Comparison of ENCODE assay signal across 8 cellular contexts in genomic region chr16:3609895-3610697, GRCh38. TPM values are rescaled to one million over a fixed set of nuclear protein-coding genes. Genes with fewer than 3 reads are reported as not detected.
DNase-seq lines count a peak whose midpoint lies in the region; ATAC-seq lines count a peak whose summit lies in the region.

No MANE protein-coding gene starts in this region.

- H2AFZ ChIP-seq in neuronal stem cell (ENCODE audit: low read length): no peak overlapping the region

- H3K4me3 ChIP-seq in duodenal mucosa (ENCODE audit: low read depth in 1 of 2, low read length in 2 of 2) (peak overlapping the region; percentile 84 to 86), neuronal stem cell (ENCODE audit: low read length in 2 of 2) (peak overlapping the region in 1 of 2 donors; percentile 69)

- H3K14ac ChIP-seq in neuronal stem cell (ENCODE audit: low read length): no peak overlapping the region

- H3K27ac ChIP-seq in duodenal mucosa (ENCODE audit: low read depth, low read length) (no peak overlapping the region), neuronal stem cell (replicated peaks; ENCODE audit: low read length) (no peak overlapping the region)

- H3K27me3 ChIP-seq in duodenal mucosa (ENCODE audit: control insufficient read depth in 1 of 2, insufficient read depth in 2 of 2, low read length in 2 of 2): no peaks in the 10 kb centered on the region
- no peaks in the 10 kb centered on the region for H3K27me3 ChIP-seq in neuronal stem cell (ENCODE audit: control insufficient read depth in 3 of 3, insufficient read depth in 3 of 3, low read depth in 1 of 3, low read length in 3 of 3)

- H2BK120ac ChIP-seq in neuronal stem cell (ENCODE audit: low read depth, low read length): no peak overlapping the region

- peak overlapping the region; percentile 70 for H3K4me2 ChIP-seq in neuronal stem cell (ENCODE audit: insufficient read depth, low read length, poor library complexity, severe bottlenecking)

- no peak overlapping the region for H3K23ac ChIP-seq in neuronal stem cell (ENCODE audit: low read depth, low read length, poor library complexity)

- no peak overlapping the region for H2AK5ac ChIP-seq in neuronal stem cell (ENCODE audit: low read depth, low read length)

- no peak overlapping the region for H3K4ac ChIP-seq in neuronal stem cell (ENCODE audit: low read length)

- DNase-seq in EH (ENCODE audit: low read depth): peak; percentile 25
- DNase-seq in NCI-H69 (lab: John Stamatoyannopoulos, UW): peak; percentile 10
- no peak for DNase-seq in neuronal stem cell (ENCODE audit: low spot score)
- DNase-seq in stimulated activated naive CD4-positive, alpha-beta T cell (lab: John Stamatoyannopoulos, UW): no peak
- no peak for DNase-seq in G401 (ENCODE audit: low spot score)
- no peak for DNase-seq in NCI-H2227 (lab: John Stamatoyannopoulos, UW; ENCODE audit: unreplicated experiment)

- H3K18ac ChIP-seq in neuronal stem cell (ENCODE audit: low read length): no peak overlapping the region

- H3K9me3 ChIP-seq in duodenal mucosa (ENCODE audit: control insufficient read depth in 1 of 2, low read length in 2 of 2): no peaks in the 10 kb centered on the region
- no peaks in the 10 kb centered on the region for H3K9me3 ChIP-seq in neuronal stem cell (replicated peaks in 1 of 2; ENCODE audit: control insufficient read depth in 2 of 2, insufficient read depth in 1 of 2, low read depth in 1 of 2, low read length in 2 of 2)

- no peak overlapping the region for H2BK5ac ChIP-seq in neuronal stem cell (ENCODE audit: low read length)

- peaks cover 26 to 27% of the 10 kb centered on the region in 2 donors for H3K4me1 ChIP-seq in duodenal mucosa (ENCODE audit: control insufficient read depth in 1 of 2, insufficient read depth in 2 of 2, low read length in 2 of 2)
- H3K4me1 ChIP-seq in neuronal stem cell (ENCODE audit: control insufficient read depth in 2 of 2, insufficient read depth in 1 of 2, low read depth in 1 of 2, low read length in 2 of 2): peaks cover 5 to 6% of the 10 kb centered on the region in 2 donors

- H2BK12ac ChIP-seq in neuronal stem cell (ENCODE audit: low read length): no peak overlapping the region

- H2BK15ac ChIP-seq in neuronal stem cell (ENCODE audit: low read length): no peak overlapping the region

- H4K91ac ChIP-seq in neuronal stem cell (ENCODE audit: low read depth, low read length, poor library complexity): no peak overlapping the region

- H3K79me1 ChIP-seq in neuronal stem cell (ENCODE audit: low read depth, low read length): peaks cover 6% of the 10 kb centered on the region

- H3K36me3 ChIP-seq in duodenal mucosa (ENCODE audit: control insufficient read depth in 1 of 2, insufficient read depth in 2 of 2, low read length in 2 of 2) (peaks cover 0 to under 1% of the 10 kb centered on the region in 2 donors), neuronal stem cell (replicated peaks in 1 of 2; ENCODE audit: control insufficient read depth in 2 of 2, insufficient read depth in 2 of 2, low read length in 2 of 2) (peaks cover 4 to 39% of the 10 kb centered on the region in 2 donors)

- H4K8ac ChIP-seq in neuronal stem cell (ENCODE audit: low read depth, low read length): no peak overlapping the region

- ATAC-seq in GM21786 (IDR thresholded peaks at IDR 0.05; ENCODE audit: unreplicated experiment): no peak

- in situ Hi-C loops in G401 (cut with HindIII; ENCODE audit: low sequenced_read_pairs): no loop called here

- WGBS in neuronal stem cell (ENCODE audit: extremely low coverage in 2 of 2, insufficient read length in 2 of 2, insufficient replicate concordance in 1 of 2), 2 donors: no CpG with 5 or more reads among the region's 14 CpGs

- H3K9ac ChIP-seq in duodenal mucosa (ENCODE audit: low read depth in 1 of 2, low read length in 2 of 2): peak overlapping the region; percentile 88 to 92
- no peak overlapping the region for H3K9ac ChIP-seq in neuronal stem cell (ENCODE audit: low read depth, low read length, poor library complexity)

RNA-seq across cellular contexts. Expression of gene SLX4, which starts 1.3 kb away (rescaled TPM):
- 5.9 TPM for polyA plus RNA-seq in neuronal stem cell (2013, experiment 1 of 2)
- 5.9 TPM for polyA plus RNA-seq in neuronal stem cell (2013, experiment 2 of 2)
- total RNA-seq in G401 (2014; rRNA removed; shearing (Covaris generic)): 4.8 and 5.9 TPM in 2 replicates

RNA-seq across cellular contexts. Expression of gene NLRC3, which starts 32.9 kb away (rescaled TPM):
- 0.10 TPM for polyA plus RNA-seq in neuronal stem cell (2013, experiment 1 of 2)
- polyA plus RNA-seq in neuronal stem cell (2013, experiment 2 of 2): 0.06 TPM
- total RNA-seq in G401 (2014; rRNA removed; shearing (Covaris generic)): 0.12 TPM in 1 of 2 replicates, not detected in the other

RNA-seq across cellular contexts. Expression of gene DNASE1, which starts 44.4 kb away (rescaled TPM):
- 13.3 TPM for polyA plus RNA-seq in neuronal stem cell (2013, experiment 1 of 2)
- polyA plus RNA-seq in neuronal stem cell (2013, experiment 2 of 2): 13.3 TPM
- 9.4 and 15.4 TPM in 2 replicates for total RNA-seq in G401 (2014; rRNA removed; shearing (Covaris generic))

Comparison
In these comparisons a context has a peak if more than half of its experiments do, and no peak if none do; other contexts are left out.
1. DNase-seq: peak in EH (single experiment) and NCI-H69 (single experiment); none in neuronal stem cell (single experiment), stimulated activated naive CD4-positive, alpha-beta T cell (0 of 6), G401 (single experiment) and NCI-H2227 (single experiment).